In genomic region chr20:5377484-5377883, GRCh38 we compare ENCODE assay signal across 33 cellular contexts.
"Had no signal": no experiment of that assay in that cellular context is flagged by ENCODE, and none has a peak within 500 bp of the region (broad histone marks: within the 10 kb centered on the region; RNA-seq: fewer than 3 reads in every experiment).

No MANE protein-coding gene starts in this region.

- ATAC-seq: activated naive CD4-positive, alpha-beta T cell treated with anti-CD3 and anti-CD28 coated beads, Interleukin-2, amount 50 U/mL, for 72 hours; activated naive CD8-positive, alpha-beta T cell treated with anti-CD3 and anti-CD28 coated beads, Interleukin-2, amount 50 U/mL, for 24 hours; activated T-cell treated with anti-CD3 and anti-CD28 coated beads, Interleukin-2, amount 50 U/mL, for 4 hours; activated T-cell treated with anti-CD3 and anti-CD28 coated beads, Interleukin-2, amount 50 U/mL, for 72 hours; activated T-helper 17 cell treated with anti-CD3 and anti-CD28 coated beads, Interleukin-2, amount 50 U/mL, for 72 hours; body of pancreas had no signal

- H3K27ac ChIP-seq: adrenal gland, ascending aorta, body of pancreas, brain microvascular endothelial cell, breast epithelium, cardiac muscle cell had no signal

- FAIRE-seq: astrocyte, bronchial epithelial cell had no signal

- H3K9me3 ChIP-seq: adrenal gland, ascending aorta, body of pancreas had no signal

- DNase-seq: activated effector memory CD4-positive, alpha-beta T cell treated with anti-CD3 and anti-CD28 coated beads, Interleukin-2, amount 50 U/mL, for 16 hours; activated effector memory CD4-positive, alpha-beta T cell treated with Interleukin-2 at 50 U/mL for 16 hours; activated gamma-delta T cell; activated gamma-delta T cell treated with Interleukin-2 at 50 U/mL for 16 hours; activated naive CD4-positive, alpha-beta T cell; activated naive CD4-positive, alpha-beta T cell treated with anti-CD3 and anti-CD28 coated beads for 36 hours; activated naive CD4-positive, alpha-beta T cell treated with anti-CD3 and anti-CD28 coated beads, Interleukin-2, amount 10 ng/mL, durations not matched to agents 7 days and 5 days; activated naive CD4-positive, alpha-beta T cell treated with anti-CD3 and anti-CD28 coated beads, Interleukin-2, amount 50 U/mL, for 16 hours; activated naive CD4-positive, alpha-beta T cell treated with Interleukin-2 at 50 U/mL for 16 hours; activated naive CD8-positive, alpha-beta T cell treated with anti-CD3 and anti-CD28 coated beads for 36 hours; activated naive CD8-positive, alpha-beta T cell treated with anti-CD3 and anti-CD28 coated beads, Interleukin-2, amount 10 ng/mL, durations not matched to agents 7 days and 5 days; activated naive CD8-positive, alpha-beta T cell treated with anti-CD3 and anti-CD28 coated beads, Interleukin-2, amount 50 U/mL, for 24 hours; activated T-cell treated with anti-CD3 and anti-CD28 coated beads, Interleukin-2, amount 50 U/mL, for 24 hours; activated T-cell treated with anti-CD3 and anti-CD28 coated beads, Interleukin-2, amount 50 U/mL, for 4 hours; activated T-cell treated with anti-CD3 and anti-CD28 coated beads, Interleukin-2, amount 50 U/mL, for 48 hours; activated T-cell treated with anti-CD3 and anti-CD28 coated beads, Interleukin-2, amount 50 U/mL, for 72 hours; adrenal gland; amniotic stem cell; amygdala; anterior cingulate cortex; aorta; body of pancreas; brain microvascular endothelial cell; caudate nucleus; central memory CD4-positive, alpha-beta T cell; cerebellar nuclear complex had no signal

- H3K4me3 ChIP-seq: adrenal gland, ascending aorta, body of pancreas, breast epithelium, cardiac muscle cell had no signal

- H3K4me1 ChIP-seq: adrenal gland, ascending aorta, body of pancreas, breast epithelium had no signal

- H3K27me3 ChIP-seq: adrenal gland, ascending aorta, body of pancreas, brain microvascular endothelial cell, breast epithelium, cardiac muscle cell had no signal

- H3K36me3 ChIP-seq: adrenal gland, ascending aorta, brain microvascular endothelial cell, breast epithelium, cardiac muscle cell had no signal
